Comparison of ENCODE assay signal across 8 cellular contexts in genomic region chr6:157763894-157764345, GRCh38. TPM values are rescaled to one million over a fixed set of nuclear protein-coding genes. Genes with fewer than 3 reads are reported as not detected.
DNase-seq lines count a peak whose midpoint lies in the region; ATAC-seq, FAIRE-seq and TF ChIP-seq lines count a peak whose summit lies in the region.

No MANE protein-coding gene starts in this region.

- H3K9me1 ChIP-seq in endothelial cell of umbilical vein (replicated peaks; ENCODE audit: control insufficient read depth, extremely low read depth, insufficient read depth, low read length) = no peaks in the 10 kb centered on the region

- H3K9ac ChIP-seq in KMS-11 = no peak overlapping the region
- peak overlapping the region; percentile 79 for H3K9ac ChIP-seq in endothelial cell of umbilical vein (replicated peaks; ENCODE audit: extremely low read depth, insufficient read depth, low read length)
- H3K9ac ChIP-seq in stomach smooth muscle (ENCODE audit: low read length in 2 of 2) = peak overlapping the region; percentile 30 to 39

- H2AFZ ChIP-seq in KMS-11 (ENCODE audit: low read depth) = no peak overlapping the region
- H2AFZ ChIP-seq in endothelial cell of umbilical vein (ENCODE audit: low read depth, low read length) = no peak overlapping the region

- dilution Hi-C loops in endothelial cell of umbilical vein (cut with MboI; ENCODE audit: extremely low pct_ligation_motif_present, low sequenced_read_pairs) = no loop called here

- TF ChIP-seq CTCF in heart left ventricle (IDR thresholded peaks at IDR 0.05) (no peak), KMS-11 (conservative IDR thresholded peaks at IDR 0.05; ENCODE audit: low read depth, low read length) (no peak), endothelial cell of umbilical vein (IDR thresholded peaks at IDR 0.05; ENCODE audit: extremely low read depth in 1 of 2, insufficient read depth in 1 of 2, low read depth in 1 of 2, low read length in 2 of 2) (no peak)

- H3K4me3 ChIP-seq in heart left ventricle (no peak overlapping the region), KMS-11 (IDR thresholded peaks at IDR 0.05; ENCODE audit: insufficient read depth, low read depth, low read length) (no peak overlapping the region), endothelial cell of umbilical vein (replicated peaks in 1 of 3; ENCODE audit: insufficient read depth in 1 of 3, low read depth in 1 of 3, low read length in 3 of 3) (peak overlapping the region in 1 of 3 experiments; percentile 4), stomach smooth muscle (ENCODE audit: low read length in 2 of 2) (peak overlapping the region; percentile 10 to 13)

- ATAC-seq in heart left ventricle (peak in 1 of 4 donors; percentile 2), Right ventricle myocardium superior (ENCODE audit: poor library complexity) (no peak), sciatic nerve (no peak)

- POLR2A ChIA-PET in endothelial cell of umbilical vein (lab: Charles Lee) = interaction anchor here (0.9 to 1.8 kb wide), 3 partner anchors 70 to 109 kb away, joined by 3 to 5 read pairs (median 5); no protein-coding TSS in a partner anchor

- no peaks in the 10 kb centered on the region for H3K9me3 ChIP-seq in heart left ventricle
- no peaks in the 10 kb centered on the region for H3K9me3 ChIP-seq in endothelial cell of umbilical vein (replicated peaks; ENCODE audit: control insufficient read depth, insufficient read depth, low read length)
- H3K9me3 ChIP-seq in stomach smooth muscle (ENCODE audit: control insufficient read depth in 2 of 2, low read length in 2 of 2) = no peaks in the 10 kb centered on the region

- no peak for FAIRE-seq in endothelial cell of umbilical vein (lab: Jason Lieb, UNC)
- no peak for FAIRE-seq in GM12892 (lab: Jason Lieb, UNC)

- H3K36me3 ChIP-seq in heart left ventricle (no peaks in the 10 kb centered on the region), KMS-11 (ENCODE audit: insufficient read depth) (no peaks in the 10 kb centered on the region), endothelial cell of umbilical vein (ENCODE audit: control insufficient read depth in 2 of 2, extremely low read depth in 1 of 2, insufficient read depth in 2 of 2, low read length in 2 of 2) (no peaks in the 10 kb centered on the region), stomach smooth muscle (ENCODE audit: control insufficient read depth in 2 of 2, insufficient read depth in 2 of 2, low read length in 2 of 2) (no peaks in the 10 kb centered on the region)

- H4K20me1 ChIP-seq in KMS-11 (ENCODE audit: insufficient read depth) (no peaks in the 10 kb centered on the region), endothelial cell of umbilical vein (replicated peaks; ENCODE audit: control insufficient read depth, extremely low read depth, insufficient read depth, low read length) (no peaks in the 10 kb centered on the region)

- no peak for TF ChIP-seq POLR2A in heart left ventricle (IDR thresholded peaks at IDR 0.05)
- no peak for TF ChIP-seq POLR2A in endothelial cell of umbilical vein (IDR thresholded peaks at IDR 0.05; ENCODE audit: low read depth, low read length)
- TF ChIP-seq POLR2A in GM12892 (IDR thresholded peaks at IDR 0.05; ENCODE audit: low read depth, low read length) = no peak

- H3K27ac ChIP-seq in heart left ventricle (peak overlapping the region in 11 of 12 donors; percentile 5 to 90 (median 31)), KMS-11 (peak overlapping the region; percentile 22; the same call in 1 of the 2 replicates), endothelial cell of umbilical vein (ENCODE audit: insufficient read depth, low read depth, low read length) (peak overlapping the region; percentile 97), stomach smooth muscle (ENCODE audit: low read length) (peak overlapping the region; percentile 72)

- H3K79me2 ChIP-seq in KMS-11 (ENCODE audit: insufficient read depth, low read depth) = no peaks in the 10 kb centered on the region
- H3K79me2 ChIP-seq in endothelial cell of umbilical vein (ENCODE audit: control insufficient read depth, insufficient read depth, low read length) = no peaks in the 10 kb centered on the region

- peak overlapping the region; percentile 80 for H3K4me2 ChIP-seq in KMS-11
- H3K4me2 ChIP-seq in endothelial cell of umbilical vein (ENCODE audit: insufficient read depth, low read length) = peak overlapping the region; percentile 84

- CTCF ChIA-PET in endothelial cell of umbilical vein (lab: Charles Lee) = interaction anchor here (0.9 to 10.6 kb wide), 6 partner anchors 8 to 449 kb away, joined by 3 to 235 read pairs (median 4); no protein-coding TSS in a partner anchor

- 58 to 64% (median 61%) methylated on average over 5 of the region's 5 CpGs for WGBS in heart left ventricle, 4 donors

- H3K27me3 ChIP-seq in heart left ventricle (no peaks in the 10 kb centered on the region), KMS-11 (ENCODE audit: insufficient read depth, low read depth) (peaks cover 25% of the 10 kb centered on the region), endothelial cell of umbilical vein (ENCODE audit: control insufficient read depth in 2 of 2, insufficient read depth in 2 of 2, low read length in 2 of 2) (no peaks in the 10 kb centered on the region), stomach smooth muscle (ENCODE audit: control insufficient read depth in 1 of 2, insufficient read depth in 2 of 2, low read length in 2 of 2) (no peaks in the 10 kb centered on the region)

- intact Hi-C loops in heart left ventricle (cut with DNase I) (loop anchor here in 6 of 10 donors (2.0 to 10.0 kb wide), 4 partner anchors 58 to 301 kb away; partner anchors contain the start of gene SNX9 (in 6 of the 6)), Right ventricle myocardium superior (cut with DNase I) (no loop called here), endothelial cell of umbilical vein (cut with micrococcal nuclease) (loop anchor here (1.0 to 5.0 kb wide), 7 partner anchors 60 to 793 kb away; partner anchors contain the start of gene SYNJ2), sciatic nerve (cut with DNase I) (no loop called here)

- H3K4me1 ChIP-seq in heart left ventricle (peaks cover 8 to 91% (median 27%) of the 10 kb centered on the region in 12 donors), KMS-11 (ENCODE audit: low read depth, poor library complexity, severe bottlenecking) (peaks cover 37% of the 10 kb centered on the region), endothelial cell of umbilical vein (ENCODE audit: control insufficient read depth, extremely low read depth, insufficient read depth, low read length) (peaks cover 52% of the 10 kb centered on the region), stomach smooth muscle (ENCODE audit: control insufficient read depth, insufficient read depth, low read length) (peaks cover 23% of the 10 kb centered on the region)

- DNase-seq in heart left ventricle = no peak
- DNase-seq in Right ventricle myocardium superior = no peak
- no peak for DNase-seq in endothelial cell of umbilical vein (ENCODE audit: low read depth, low spot score)
- no peak for DNase-seq in ureter (ENCODE audit: low spot score)
- DNase-seq in sciatic nerve (ENCODE audit: low spot score) = no peak
- no peak for DNase-seq in GM12892 (ENCODE audit: insufficient read length)

- TSS peak; percentile 98 for BruUV-seq in endothelial cell of umbilical vein (replicated peaks; lab: Mats Ljungman, UMichigan)

TF ChIP-seq in endothelial cell of umbilical vein, 7 proteins besides CTCF, POLR2A, EP300 and RAD21:
- TF ChIP-seq MYC (IDR thresholded peaks at IDR 0.05; ENCODE audit: low read depth, low read length) = no peak
- no peak for TF ChIP-seq GATA2 (IDR thresholded peaks at IDR 0.05; ENCODE audit: insufficient read depth, insufficient read length, low read depth, low read length)
- no peak for TF ChIP-seq EZH2 (IDR thresholded peaks at IDR 0.05; ENCODE audit: borderline replicate concordance, low read depth, low read length, severe bottlenecking)
- TF ChIP-seq, protein P1, sequence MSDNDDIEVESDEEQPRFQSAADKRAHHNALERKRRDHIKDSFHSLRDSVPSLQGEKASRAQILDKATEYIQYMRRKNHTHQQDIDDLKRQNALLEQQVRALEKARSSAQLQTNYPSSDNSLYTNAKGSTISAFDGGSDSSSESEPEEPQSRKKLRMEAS (IDR thresholded peaks at IDR 0.05; ENCODE audit: insufficient read depth, insufficient read length) = no peak
- no peak for TF ChIP-seq FOS (IDR thresholded peaks at IDR 0.05; ENCODE audit: borderline replicate concordance, insufficient read depth, low read length)
- no peak for TF ChIP-seq JUN (IDR thresholded peaks at IDR 0.05; ENCODE audit: borderline replicate concordance, insufficient read depth, insufficient read length, low read depth)
- TF ChIP-seq POLR2AphosphoS5 (IDR thresholded peaks at IDR 0.05; ENCODE audit: insufficient read depth, low read depth, low read length) = no peak

RNA-seq across cellular contexts. Expression of gene SNX9, which starts 59.1 kb away (rescaled TPM):
- total RNA-seq in heart left ventricle = 10 to 100 TPM; 27.6 to 44.0 (median 32.7) TPM
- 10 to 100 TPM; 15.4 to 30.2 TPM for polyA plus RNA-seq in heart left ventricle
- 34.4 TPM for total RNA-seq in Right ventricle myocardium superior
- 51.4 and 54.5 TPM in 2 replicates for total RNA-seq in endothelial cell of umbilical vein
- 22.7 and 27.5 TPM in 2 replicates for polyA plus RNA-seq in endothelial cell of umbilical vein
- 37.3 and 40.2 TPM in 2 replicates for polyA plus RNA-seq in endothelial cell of umbilical vein (2011; cell fraction: cytosol; rRNA removed)
- polyA plus RNA-seq in endothelial cell of umbilical vein (2011; cell fraction: nucleus; rRNA removed) = 54.5 and 56.3 TPM in 2 replicates
- 32.2 and 32.5 TPM in 2 replicates for polyA plus RNA-seq in endothelial cell of umbilical vein (2012)
- 27.5 and 29.1 TPM in 2 replicates for polyA minus RNA-seq in endothelial cell of umbilical vein
- 12.6 TPM for polyA minus RNA-seq in endothelial cell of umbilical vein (2011; cell fraction: cytosol; rRNA and poly(A)+ RNA removed)
- polyA minus RNA-seq in endothelial cell of umbilical vein (2011; cell fraction: nucleus; rRNA and poly(A)+ RNA removed) = 25.7 and 25.8 TPM in 2 replicates
- total RNA-seq in ureter = 45.8 TPM
- total RNA-seq in sciatic nerve = 78.1 TPM
- 7.8 TPM for polyA plus RNA-seq in GM12892 (2012; ENCODE audit: missing spikeins)

Comparison
In these comparisons a context has a peak if more than half of its experiments do, and no peak if none do; other contexts are left out.
1. intact Hi-C loops: an anchor here in heart left ventricle (2.0 to 10.0 kb wide) and endothelial cell of umbilical vein (1.0 to 5.0 kb wide); none called in Right ventricle myocardium superior and sciatic nerve.
2. H3K27ac ChIP-seq: peak in every context shown above with its lines; median percentile 97 in endothelial cell of umbilical vein; 72 in stomach smooth muscle; 31 in heart left ventricle; 22 in KMS-11.
3. H3K4me3 ChIP-seq: peak in stomach smooth muscle (2 of 2); none in heart left ventricle (0 of 12) and KMS-11 (single experiment).